8 cellular contexts compared by ENCODE assay signal in the genomic region with DNA sequence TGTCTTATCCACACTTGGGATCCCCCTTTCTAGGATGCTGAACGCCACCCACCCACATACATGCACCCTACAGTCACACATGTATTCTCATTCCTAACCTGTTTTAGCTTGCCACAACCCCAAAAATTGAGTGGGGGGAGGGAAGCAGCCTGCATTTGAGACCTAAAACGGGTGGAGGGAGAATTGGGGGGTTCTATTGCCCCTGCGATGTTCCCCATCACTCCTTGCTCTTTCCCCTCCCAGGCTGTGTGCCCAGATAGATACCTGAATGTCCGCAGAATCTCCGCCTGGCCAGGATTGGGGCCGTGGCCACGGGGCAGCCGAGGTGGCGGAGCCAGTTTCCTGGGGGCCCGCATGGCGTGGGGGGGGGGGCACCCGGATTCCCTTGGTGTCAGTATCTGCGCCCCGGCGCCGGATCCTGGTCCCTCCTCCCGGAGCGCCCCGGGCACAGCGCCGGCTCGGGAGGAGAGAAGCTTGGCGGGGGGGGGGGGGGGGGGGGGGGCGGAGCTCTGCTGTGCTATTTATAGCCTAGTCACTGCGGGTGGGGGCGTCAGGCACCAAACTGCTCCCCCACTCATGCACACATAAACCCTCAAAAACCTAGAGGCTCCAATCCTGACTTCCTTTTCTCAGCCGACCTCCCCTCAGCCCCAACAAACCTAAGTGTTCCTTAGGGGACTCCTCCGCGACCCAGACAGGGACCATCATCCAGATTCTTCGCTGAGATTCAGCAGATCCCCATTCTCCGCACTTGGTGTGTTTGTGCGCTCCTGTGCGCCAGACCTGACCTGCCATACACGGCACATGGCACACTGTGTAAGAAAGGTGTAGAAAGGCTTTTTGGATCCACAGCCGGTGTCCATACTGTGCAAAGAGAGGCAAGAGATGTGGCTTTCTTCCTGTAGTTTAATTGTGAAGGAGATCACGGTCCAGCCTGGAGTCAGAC. TPM values are rescaled to one million over a fixed set of nuclear protein-coding genes. Genes with fewer than 3 reads are reported as not detected.
DNase-seq lines count a peak whose midpoint lies in the region; ATAC-seq and TF ChIP-seq lines count a peak whose summit lies in the region.

No MANE protein-coding gene starts in this region.

- H3K27ac ChIP-seq in DOHH2 (ENCODE audit: low read depth, low read length) (peak overlapping the region; percentile 66), right cardiac atrium (ENCODE audit: low read length) (peak overlapping the region; percentile 60), rectal smooth muscle tissue (ENCODE audit: low read depth, low read length) (peak overlapping the region; percentile 75)

- no peaks in the 10 kb centered on the region for H4K20me1 ChIP-seq in DOHH2 (ENCODE audit: control insufficient read depth, insufficient read depth, low read depth, low read length)

- H3K4me1 Mint-ChIP-seq in activated naive CD8-positive, alpha-beta T cell treated with anti-CD3 and anti-CD28 coated beads, Interleukin-2, amount 10 ng/mL, durations not matched to agents 7 days and 5 days = peaks cover 49% of the 10 kb centered on the region

- H3K9ac ChIP-seq in rectal smooth muscle tissue (ENCODE audit: low read length) = peak overlapping the region; percentile 32

- H3K4me2 ChIP-seq in DOHH2 (ENCODE audit: low read length) = peak overlapping the region; percentile 98

- no peaks in the 10 kb centered on the region for H3K9me3 ChIP-seq in DOHH2 (ENCODE audit: control insufficient read depth, insufficient read depth, low read length)
- no peaks in the 10 kb centered on the region for H3K9me3 ChIP-seq in right cardiac atrium (ENCODE audit: control insufficient read depth, low read length)

- H3K9me3 Mint-ChIP-seq in activated naive CD8-positive, alpha-beta T cell treated with anti-CD3 and anti-CD28 coated beads, Interleukin-2, amount 10 ng/mL, durations not matched to agents 7 days and 5 days = no peaks in the 10 kb centered on the region

- no peaks in the 10 kb centered on the region for H3K9me2 ChIP-seq in DOHH2 (replicated peaks; ENCODE audit: control insufficient read depth, low read length)

- intact Hi-C loops in right cardiac atrium (cut with DNase I) = loop anchor here in 1 of 4 donors (10.0 kb wide), 1 partner anchor 68 kb away; no protein-coding TSS in a partner anchor

- peaks cover 7% of the 10 kb centered on the region for H3K36me3 Mint-ChIP-seq in activated naive CD8-positive, alpha-beta T cell treated with anti-CD3 and anti-CD28 coated beads, Interleukin-2, amount 10 ng/mL, durations not matched to agents 7 days and 5 days

- WGBS in right cardiac atrium = 2% methylated on average over 30 of the region's 36 CpGs

- no peaks in the 10 kb centered on the region for H3K27me3 ChIP-seq in DOHH2 (ENCODE audit: control insufficient read depth, low read length)
- no peaks in the 10 kb centered on the region for H3K27me3 ChIP-seq in right cardiac atrium (ENCODE audit: control insufficient read depth, insufficient read depth)
- H3K27me3 ChIP-seq in rectal smooth muscle tissue (ENCODE audit: control insufficient read depth, insufficient read depth, low read length) = peaks cover 2% of the 10 kb centered on the region

- H3K36me3 ChIP-seq in DOHH2 (ENCODE audit: control insufficient read depth, low read length) = peaks cover 3% of the 10 kb centered on the region
- peaks cover under 1% of the 10 kb centered on the region for H3K36me3 ChIP-seq in rectal smooth muscle tissue (ENCODE audit: control insufficient read depth, insufficient read depth, low read length)

- POLR2A ChIA-PET in activated naive CD8-positive, alpha-beta T cell treated with anti-CD3 and anti-CD28 coated beads, Interleukin-2, amount 10 ng/mL, durations not matched to agents 7 days and 5 days (lab: Charles Lee) = interaction anchor here (0.7 to 6.8 kb wide), 8 partner anchors 16 to 117 kb away, joined by 3 to 76 read pairs (median 15); partner anchors contain the start of genes NUDT17, PEX11B, PIAS3 and RBM8A

- no peak for TF ChIP-seq CTCF in DOHH2 (IDR thresholded peaks at IDR 0.05; ENCODE audit: low read depth, low read length, poor library complexity, severe bottlenecking)

- peak overlapping the region; percentile 94 for H3K4me3 Mint-ChIP-seq in activated naive CD8-positive, alpha-beta T cell treated with anti-CD3 and anti-CD28 coated beads, Interleukin-2, amount 10 ng/mL, durations not matched to agents 7 days and 5 days

- H3K4me1 ChIP-seq in DOHH2 (ENCODE audit: control insufficient read depth, low read length) (peaks cover 66% of the 10 kb centered on the region), right cardiac atrium (ENCODE audit: control insufficient read depth, insufficient read depth, low read length) (peaks cover 10% of the 10 kb centered on the region), rectal smooth muscle tissue (ENCODE audit: control insufficient read depth, insufficient read depth, low read length) (peaks cover 20% of the 10 kb centered on the region)

- DNase-seq in NCI-H748 (lab: John Stamatoyannopoulos, UW; ENCODE audit: unreplicated experiment) = peak; percentile 47
- DNase-seq in activated naive CD8-positive, alpha-beta T cell treated with anti-CD3 and anti-CD28 coated beads, Interleukin-2, amount 10 ng/mL, durations not matched to agents 7 days and 5 days = peak; percentile 54
- DNase-seq in right cardiac atrium = peak; percentile 49 to 84 (median 82)
- no peak for DNase-seq in DMS153 treated with DMSO at 0.1 percent for 48 hours (lab: John Stamatoyannopoulos, UW; ENCODE audit: unreplicated experiment)
- DNase-seq in NOMO-1 treated with DMSO at 0.1 percent for 48 hours (lab: John Stamatoyannopoulos, UW; ENCODE audit: unreplicated experiment) = no peak

- H3K79me2 ChIP-seq in DOHH2 (ENCODE audit: control insufficient read depth, low read length) = peaks cover 25% of the 10 kb centered on the region

- no peak for ATAC-seq in activated naive CD8-positive, alpha-beta T cell treated with anti-CD3 and anti-CD28 coated beads, Interleukin-2, amount 10 ng/mL, durations not matched to agents 7 days and 5 days (ENCODE audit: low read depth)
- ATAC-seq in right cardiac atrium = no peak
- ATAC-seq in HG02840 (IDR thresholded peaks at IDR 0.05; ENCODE audit: low FRiP score, unreplicated experiment) = no peak

- no peaks in the 10 kb centered on the region for H3K27me3 Mint-ChIP-seq in activated naive CD8-positive, alpha-beta T cell treated with anti-CD3 and anti-CD28 coated beads, Interleukin-2, amount 10 ng/mL, durations not matched to agents 7 days and 5 days

- H3F3A ChIP-seq in DOHH2 (ENCODE audit: control insufficient read depth, insufficient read depth) = peaks cover 28% of the 10 kb centered on the region

- H3K4me3 ChIP-seq in DOHH2 (ENCODE audit: low read length) = peak overlapping the region; percentile 81
- peak overlapping the region; percentile 68 for H3K4me3 ChIP-seq in right cardiac atrium (ENCODE audit: low read length)
- peak overlapping the region; percentile 82 for H3K4me3 ChIP-seq in rectal smooth muscle tissue (ENCODE audit: low read length)

- H3K27ac Mint-ChIP-seq in activated naive CD8-positive, alpha-beta T cell treated with anti-CD3 and anti-CD28 coated beads, Interleukin-2, amount 10 ng/mL, durations not matched to agents 7 days and 5 days = peak overlapping the region; percentile 78

RNA-seq across cellular contexts. Expression of gene ANKRD34A, which starts 1.9 kb away (rescaled TPM):
- 1 to 10 TPM; 2.2 to 2.8 TPM for total RNA-seq in activated naive CD8-positive, alpha-beta T cell treated with anti-CD3 and anti-CD28 coated beads, Interleukin-2, amount 10 ng/mL, durations not matched to agents 7 days and 5 days
- total RNA-seq in right cardiac atrium = 1 to 10 TPM; 1.7 to 3.9 (median 3.7) TPM
- 1.8 TPM for polyA plus RNA-seq in right cardiac atrium

RNA-seq across cellular contexts. Expression of gene POLR3GL, which starts 2.1 kb away (rescaled TPM):
- 10 to 100 TPM; 32.6 to 34.9 TPM for total RNA-seq in activated naive CD8-positive, alpha-beta T cell treated with anti-CD3 and anti-CD28 coated beads, Interleukin-2, amount 10 ng/mL, durations not matched to agents 7 days and 5 days
- total RNA-seq in right cardiac atrium = 10 to 100 TPM; 51.4 to 54.4 (median 52.5) TPM
- polyA plus RNA-seq in right cardiac atrium = 94.7 TPM

RNA-seq across cellular contexts. Expression of gene LIX1L, which starts 4.6 kb away (rescaled TPM):
- 10 to 100 TPM; 54.0 to 57.5 TPM for total RNA-seq in activated naive CD8-positive, alpha-beta T cell treated with anti-CD3 and anti-CD28 coated beads, Interleukin-2, amount 10 ng/mL, durations not matched to agents 7 days and 5 days
- total RNA-seq in right cardiac atrium = 10 to 100 TPM; 25.4 to 39.2 (median 28.4) TPM
- polyA plus RNA-seq in right cardiac atrium = 11.9 TPM

RNA-seq across cellular contexts. Expression of gene TXNIP, which starts 33.9 kb away (rescaled TPM):
- total RNA-seq in activated naive CD8-positive, alpha-beta T cell treated with anti-CD3 and anti-CD28 coated beads, Interleukin-2, amount 10 ng/mL, durations not matched to agents 7 days and 5 days = 100 to 1,000 TPM; 678 to 725 TPM
- total RNA-seq in right cardiac atrium = 100 to 1,000 TPM; 548 to 806 (median 632) TPM
- 943 TPM for polyA plus RNA-seq in right cardiac atrium

RNA-seq across cellular contexts. Expression of gene RBM8A, which starts 35.1 kb away (rescaled TPM):
- 100 to 1,000 TPM; 157 to 160 TPM for total RNA-seq in activated naive CD8-positive, alpha-beta T cell treated with anti-CD3 and anti-CD28 coated beads, Interleukin-2, amount 10 ng/mL, durations not matched to agents 7 days and 5 days
- 10 to 100 TPM; 68.6 to 94.5 (median 74.4) TPM for total RNA-seq in right cardiac atrium
- 64.1 TPM for polyA plus RNA-seq in right cardiac atrium

Comparison
In these comparisons a context has a peak if more than half of its experiments do, and no peak if none do; other contexts are left out.
1. DNase-seq: peak in NCI-H748 (single experiment), activated naive CD8-positive, alpha-beta T cell treated with anti-CD3 and anti-CD28 coated beads, Interleukin-2, amount 10 ng/mL, durations not matched to agents 7 days and 5 days (single experiment) and right cardiac atrium (3 of 3); none in DMS153 treated with DMSO at 0.1 percent for 48 hours (single experiment) and NOMO-1 treated with DMSO at 0.1 percent for 48 hours (single experiment).
2. Peak in every context shown above with its lines, with median percentiles within 50 percentile points of each other: H3K27ac ChIP-seq and H3K4me3 ChIP-seq.